ENCODE assay signal across 8 cellular contexts in the genomic region with DNA sequence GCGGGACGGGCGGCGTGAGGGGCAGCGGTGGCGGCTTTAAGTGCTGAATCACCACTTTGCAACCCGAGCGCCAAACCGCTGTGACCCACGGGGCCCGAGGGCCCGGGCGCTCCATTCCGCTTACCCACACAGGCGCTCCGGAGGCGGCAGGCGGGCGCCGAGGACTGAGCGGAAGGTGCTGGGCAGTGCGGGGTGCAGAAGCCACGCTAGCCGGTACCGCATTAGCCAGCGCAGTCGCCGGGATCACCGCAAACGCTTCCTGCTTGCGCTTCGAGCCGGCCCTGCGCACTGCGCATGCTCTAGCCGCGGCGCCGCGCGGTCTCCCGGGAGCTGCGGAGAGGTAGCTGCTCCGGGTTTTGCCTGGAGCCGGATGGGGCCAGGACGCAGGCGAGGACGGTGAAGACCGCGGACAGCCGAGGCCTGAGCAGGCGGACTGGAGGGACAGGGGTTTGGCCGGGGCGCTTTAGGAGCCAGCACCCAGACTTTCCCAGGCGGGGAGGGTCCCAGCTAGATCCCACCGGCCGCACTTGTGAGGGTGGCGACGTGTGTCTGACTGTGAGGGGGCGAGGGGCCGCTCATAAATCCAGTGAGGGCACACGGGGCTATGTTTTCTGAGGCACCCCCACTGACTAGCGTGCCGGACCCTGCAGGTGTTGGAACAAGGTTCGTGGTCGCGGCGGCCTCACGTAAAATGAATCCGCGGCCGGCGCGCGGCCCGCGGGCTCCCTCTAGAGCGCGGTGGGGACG. TPM values are rescaled to one million over a fixed set of nuclear protein-coding genes. Genes with fewer than 3 reads are reported as not detected.
DNase-seq lines count a peak whose midpoint lies in the region; ATAC-seq, FAIRE-seq and TF ChIP-seq lines count a peak whose summit lies in the region.

A gene (minus strand): TSS at position 296 of the 747 bp plus-strand sequence. CDS start 74 bp downstream, at position 222.

- H3K4me3 ChIP-seq in GM12865 (ENCODE audit: low read depth, low read length) (peak within 1 kb of the TSS; percentile 99), HFF-Myc (replicated peaks; ENCODE audit: low read depth, low read length) (peak within 1 kb of the TSS; percentile 70), NB4 (ENCODE audit: low read depth, low read length) (peak within 1 kb of the TSS; percentile 93), left ventricle myocardium inferior (peak within 1 kb of the TSS; percentile 97), psoas muscle (peak within 1 kb of the TSS; percentile 93)

- DNase-seq in GM12865 (ENCODE audit: low read depth) (peak; percentile 95), HFF-Myc (ENCODE audit: extremely low read depth, low read depth) (no peak), NB4 (ENCODE audit: low read depth) (peak; percentile 95), amniotic stem cell (lab: John Stamatoyannopoulos, UW) (peak; percentile 91), left ventricle myocardium inferior (peak; percentile 90), psoas muscle (peak; percentile 89 to 93), urothelium cell line (ENCODE audit: low spot score) (peak; percentile 85)

- ATAC-seq in psoas muscle, result peak; percentile 93 to 94 (median 94)

- peak; percentile 72 for TF ChIP-seq POLR2A in NB4 (IDR thresholded peaks at IDR 0.05; ENCODE audit: extremely low read depth, insufficient read length)

- WGBS in psoas muscle, 3 donors, result 0 to 1% (median 0%) methylated on average over 60 to 80 of the region's 80 CpGs

- FAIRE-seq in urothelium cell line (lab: Jason Lieb, UNC), result no peak

- TF ChIP-seq CTCF in GM12865 (IDR thresholded peaks at IDR 0.05; ENCODE audit: insufficient read depth, low read depth, low read length, missing control alignments) (peak; percentile 96), HFF-Myc (IDR thresholded peaks at IDR 0.05; ENCODE audit: low read depth, low read length, missing control alignments) (peak; percentile 82), NB4 (IDR thresholded peaks at IDR 0.05; ENCODE audit: low read depth, low read length) (peak; percentile 65), left ventricle myocardium inferior (IDR thresholded peaks at IDR 0.05; ENCODE audit: borderline replicate concordance) (peak; percentile 87), psoas muscle (IDR thresholded peaks at IDR 0.05) (peak; percentile 74)

- H3K4me1 ChIP-seq in left ventricle myocardium inferior, result peaks cover 54% of the 10 kb centered on the region
- H3K4me1 ChIP-seq in psoas muscle, result peaks cover 39% of the 10 kb centered on the region

- H3K36me3 ChIP-seq in left ventricle myocardium inferior (no peaks in the 10 kb centered on the region), psoas muscle (ENCODE audit: insufficient read depth in 1 of 2, low read depth in 1 of 2) (peaks cover 0 to 9% of the 10 kb centered on the region in 2 donors)

- intact Hi-C loops in T-helper 1 cell treated with Interleukin-12 subunit alpha and Interleukin-12 subunit beta and Interleukin-4 antibody, amounts not matched to agents 30 ng/mL and 1 ng/mL, for 36 hours (cut with micrococcal nuclease), result loop anchor here (1.0 to 5.0 kb wide), 11 partner anchors 17 to 1162 kb away; a partner anchor contains a TSS
- intact Hi-C loops in left ventricle myocardium inferior (cut with micrococcal nuclease), result loop anchor here (5.0 kb wide), 1 partner anchor 57 kb away; no protein-coding TSS in a partner anchor
- intact Hi-C loops in psoas muscle (cut with DNase I), result loop anchor here (1.0 to 5.0 kb wide), 2 partner anchors 57 kb away; no protein-coding TSS in a partner anchor

- H3K27ac ChIP-seq in left ventricle myocardium inferior (replicated peaks) (peak within 1 kb of the TSS; percentile 98), psoas muscle (peak within 1 kb of the TSS; percentile 96)

- H3K9me3 ChIP-seq in left ventricle myocardium inferior (replicated peaks), result no peaks in the 10 kb centered on the region
- no peaks in the 10 kb centered on the region for H3K9me3 ChIP-seq in psoas muscle

- H3K27me3 ChIP-seq in left ventricle myocardium inferior (ENCODE audit: low read depth) (no peaks in the 10 kb centered on the region), psoas muscle (ENCODE audit: insufficient read depth in 3 of 3, low read length in 2 of 3) (no peaks in the 10 kb centered on the region)

RNA-seq across cellular contexts. Expression of the gene that starts here (rescaled TPM):
- total RNA-seq in T-helper 1 cell treated with Interleukin-12 subunit alpha and Interleukin-12 subunit beta and Interleukin-4 antibody, amounts not matched to agents 30 ng/mL and 1 ng/mL, for 36 hours, result 38.9 and 45.3 TPM in 2 replicates
- total RNA-seq in left ventricle myocardium inferior (42.1 TPM), psoas muscle (10 to 100 TPM; 48.8 to 69.3 (median 62.2) TPM)
- polyA plus RNA-seq in psoas muscle, result 10 to 100 TPM in 2 of 3 donors, 1 to 10 TPM in 1; 9.2 to 30.6 (median 18.7) TPM
